ENCODE assay signal across 21 cellular contexts in the genomic region with DNA sequence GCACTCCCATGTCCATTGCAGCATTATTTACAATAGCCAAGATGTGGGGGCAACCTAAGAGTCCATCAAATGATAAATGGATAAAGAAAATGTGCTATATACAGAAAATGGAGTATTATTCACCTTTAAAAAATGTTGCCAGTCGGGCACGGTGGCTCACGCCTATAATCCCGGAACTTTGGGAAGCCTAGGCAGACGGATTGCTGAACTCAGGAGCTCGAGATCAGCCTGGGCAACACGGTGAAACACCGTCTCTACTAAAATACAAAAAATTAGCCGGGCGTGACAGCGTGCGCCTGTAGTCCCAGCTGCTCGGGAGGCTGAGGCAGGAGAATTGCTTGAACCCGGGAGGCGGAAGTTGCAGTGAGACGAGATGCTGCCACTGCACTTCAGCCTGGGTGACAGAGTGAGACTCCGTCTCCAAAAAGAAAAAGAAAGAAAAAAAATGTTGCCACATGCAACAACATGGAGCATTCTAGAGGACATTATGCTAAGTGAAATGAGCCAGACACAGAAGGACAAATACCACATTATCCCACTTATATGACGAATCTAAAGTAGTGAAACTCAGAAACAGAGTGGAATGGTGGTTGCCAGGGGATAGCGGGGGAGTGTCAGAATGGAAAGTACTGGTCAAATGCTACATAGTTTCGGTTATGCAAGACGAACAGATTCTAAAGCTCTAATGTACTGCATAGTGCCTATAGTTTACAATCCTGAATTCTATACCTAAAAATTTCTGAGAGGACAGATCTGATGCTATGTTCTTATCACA.
DNase-seq lines count a peak whose midpoint lies in the region; ATAC-seq, FAIRE-seq and TF ChIP-seq lines count a peak whose summit lies in the region.
"Had no signal": no experiment of that assay in that cellular context is flagged by ENCODE, and none has a peak within 500 bp of the region (broad histone marks: within the 10 kb centered on the region; RNA-seq: fewer than 3 reads in every experiment).

No MANE protein-coding gene starts in this region.

- H3K4me1 ChIP-seq in GM12878 (ENCODE audit: control insufficient read depth, insufficient read depth, low read length) (no peaks in the 10 kb centered on the region), spleen (no peaks in the 10 kb centered on the region)
- H3K4me1 ChIP-seq: A549, HAP-1 had no signal

- POLR2A ChIA-PET in GM12878 (lab: Charles Lee) = no interaction called here

- H4K20me1 ChIP-seq in GM12878 (ENCODE audit: control insufficient read depth, insufficient read depth) = no peaks in the 10 kb centered on the region

- DNase-seq in A172 (ENCODE audit: low spot score) = peak; percentile 17
- peak; percentile 9 for DNase-seq in Daoy (ENCODE audit: low read depth)
- DNase-seq in GM12878 (ENCODE audit: low read depth, low spot score) = no peak
- peak; percentile 14 for DNase-seq in spleen
- DNase-seq in NCI-H187 (lab: John Stamatoyannopoulos, UW) = no peak
- DNase-seq in GM12891 (ENCODE audit: insufficient read length, low spot score) = no peak
- DNase-seq: AML-193; Caco-2; CD4-positive, alpha-beta T cell; DMS153; DMS79; GM23248; KBM-7 had no signal

- no peak for TF ChIP-seq EP300 in GM12878 (IDR thresholded peaks at IDR 0.05; ENCODE audit: borderline replicate concordance in 1 of 2, control insufficient read depth in 1 of 2, low read depth in 2 of 2, low read length in 2 of 2)

- H3K27ac ChIP-seq in GM12878 (ENCODE audit: control insufficient read depth, insufficient read depth) (no peak overlapping the region), spleen (no peak overlapping the region)
- H3K27ac ChIP-seq: A549, C4-2B, GM23248 had no signal

- H3K36me3 ChIP-seq in GM12878 (ENCODE audit: control insufficient read depth in 2 of 2, insufficient read depth in 2 of 2, low read length in 1 of 2) = no peaks in the 10 kb centered on the region
- no peaks in the 10 kb centered on the region for H3K36me3 ChIP-seq in spleen
- H3K36me3 ChIP-seq: HAP-1 had no signal

- no peaks in the 10 kb centered on the region for H3K79me2 ChIP-seq in GM12878 (ENCODE audit: control insufficient read depth, insufficient read depth, low read length)

- intact Hi-C loops in GM12878 (cut with micrococcal nuclease; ENCODE audit: unreplicated experiment) (no loop called here), spleen (cut with DNase I; ENCODE audit: low total_unique reads) (no loop called here)

- in situ Hi-C loops in GM12878 (cut with MboI) = no loop called here

- H3K4me2 ChIP-seq in GM12878 (ENCODE audit: control insufficient read depth, insufficient read depth) = no peak overlapping the region
- H3K4me2 ChIP-seq: A549 had no signal

- TF ChIP-seq CTCF in GM12878 (IDR thresholded peaks at IDR 0.05 in 2 of 3, conservative IDR thresholded peaks at IDR 0.05 in 1 of 3; ENCODE audit: control insufficient read depth in 2 of 3, extremely low read depth in 1 of 3, insufficient read depth in 1 of 3, low read depth in 3 of 3, low read length in 3 of 3) (no peak), spleen (IDR thresholded peaks at IDR 0.05 in 8 of 11, conservative IDR thresholded peaks at IDR 0.05 in 3 of 11) (no peak)

- TF ChIP-seq POLR2A in GM12878 (IDR thresholded peaks at IDR 0.05; ENCODE audit: low read depth, low read length) (no peak), spleen (IDR thresholded peaks at IDR 0.05) (no peak), GM12891 (IDR thresholded peaks at IDR 0.05; ENCODE audit: low read depth, low read length) (no peak)

- no peak overlapping the region for H2AFZ ChIP-seq in GM12878 (ENCODE audit: control insufficient read depth, low read depth, low read length)
- H2AFZ ChIP-seq: GM23248 had no signal

- ATAC-seq in GM12878 (peak; percentile 11; the same call in 2 of the 3 replicates), HG03139 (IDR thresholded peaks at IDR 0.05; ENCODE audit: unreplicated experiment) (no peak)
- ATAC-seq: A549 had no signal

- H3K4me3 ChIP-seq in GM12878 (no peak overlapping the region), spleen (no peak overlapping the region)
- H3K4me3 ChIP-seq: A549, GM23248, HAP-1 had no signal

- H3K9me3 ChIP-seq in GM12878 (replicated peaks; ENCODE audit: control insufficient read depth, insufficient read depth, low read length) = no peaks in the 10 kb centered on the region
- peaks cover 0 to 6% (median 0%) of the 10 kb centered on the region in 8 donors for H3K9me3 ChIP-seq in spleen
- H3K9me3 ChIP-seq: A549, HAP-1 had no signal

- FAIRE-seq in GM12878 (lab: Jason Lieb, UNC) = no peak
- FAIRE-seq in GM12891 (lab: Jason Lieb, UNC) = no peak
- FAIRE-seq: A549, D721Med, GM12892, GM18507, HTR-8/SVneo had no signal

- RAD21 ChIA-PET in GM12878 (lab: Charles Lee; ENCODE audit: unreplicated experiment) = no interaction called here

- H3K9ac ChIP-seq in GM12878 (ENCODE audit: control insufficient read depth, insufficient read depth, low read length) = no peak overlapping the region
- H3K9ac ChIP-seq: GM23248 had no signal

- BruUV-seq in GM12878 (replicated peaks; lab: Mats Ljungman, UMichigan) = no TSS peak

- SMC1A ChIA-PET in GM12878 (lab: Charles Lee; ENCODE audit: uncharacterized antibody, unreplicated experiment) = no interaction called here

- CTCF ChIA-PET in GM12878 (lab: Yijun Ruan, JAX) = no interaction called here

- TF ChIP-seq RAD21 in GM12878 (IDR thresholded peaks at IDR 0.05; ENCODE audit: insufficient read depth, low read depth, low read length) = no peak

- H3K27me3 ChIP-seq in GM12878 (replicated peaks in 1 of 2; ENCODE audit: control insufficient read depth in 2 of 2, insufficient read depth in 2 of 2, low read length in 1 of 2) (no peaks in the 10 kb centered on the region), spleen (replicated peaks in 1 of 7) (no peaks in the 10 kb centered on the region)

- 59% methylated on average over 21 of the region's 21 CpGs for WGBS in GM12878 (ENCODE audit: insufficient coverage, insufficient replicate concordance, low lambda C conversion rate, missing lambda C conversion rate)
- 88 to 95% (median 90%) methylated on average over 21 of the region's 21 CpGs for WGBS in spleen, 5 donors

TF ChIP-seq in GM12878, 131 proteins besides CTCF, POLR2A, EP300 and RAD21:
- TF ChIP-seq MXI1 (IDR thresholded peaks at IDR 0.05; ENCODE audit: low read depth, low read length) = no peak
- no peak for TF ChIP-seq ZNF24 (IDR thresholded peaks at IDR 0.05)
TF ChIP-seq in GM12878: peak in this region for 0.

TF ChIP-seq in GM12891, 5 proteins besides CTCF, POLR2A, EP300 and RAD21:
- TF ChIP-seq PAX5 (IDR thresholded peaks at IDR 0.05; ENCODE audit: insufficient read depth, low read length, severe bottlenecking) = no peak
- no peak for TF ChIP-seq SPI1 (IDR thresholded peaks at IDR 0.05; ENCODE audit: low read depth, low read length)
- TF ChIP-seq POLR2AphosphoS5 (IDR thresholded peaks at IDR 0.05; ENCODE audit: low read depth, low read length) = no peak
- no peak for TF ChIP-seq POU2F2 (IDR thresholded peaks at IDR 0.05; ENCODE audit: low read depth, low read length)
- TF ChIP-seq TAF1 (IDR thresholded peaks at IDR 0.05; ENCODE audit: low read depth, low read length) = no peak

Comparison
In these comparisons a context has a peak if more than half of its experiments do, and no peak if none do; other contexts are left out.
1. DNase-seq: peak in A172 (single experiment), Daoy (single experiment) and spleen (single experiment); none in GM12878 (single experiment), NCI-H187 (0 of 2) and GM12891 (single experiment).